Comparison of ENCODE assay signal across 8 cellular contexts in the genomic region with DNA sequence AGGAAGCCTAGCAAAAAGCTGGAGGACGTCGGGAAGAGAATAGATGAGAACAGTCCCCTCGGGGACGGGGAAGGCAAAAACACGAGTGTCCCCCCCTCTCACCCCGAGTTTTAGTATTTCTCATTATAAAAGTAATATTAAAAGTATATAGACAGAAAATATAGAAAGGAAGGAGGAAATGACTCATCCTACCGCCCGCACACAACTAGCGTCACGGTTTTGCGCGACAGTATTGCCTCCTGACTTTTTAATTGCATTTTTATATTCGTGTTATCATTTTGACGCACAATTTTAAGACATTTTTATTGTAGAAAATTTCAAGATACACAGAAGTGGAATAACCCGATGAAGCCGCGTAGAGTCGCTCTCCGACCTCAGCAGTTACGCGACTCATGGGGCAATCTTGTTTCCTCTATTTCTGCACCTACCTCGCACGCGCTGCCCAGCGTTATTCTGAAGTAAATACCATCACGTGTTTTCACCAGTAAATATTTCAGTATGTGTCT.
DNase-seq lines count a peak whose midpoint lies in the region; ATAC-seq and TF ChIP-seq lines count a peak whose summit lies in the region.

No MANE protein-coding gene starts in this region.

- peaks cover 46% of the 10 kb centered on the region for H3K36me3 Mint-ChIP-seq in activated T-cell treated with anti-CD3 and anti-CD28 coated beads, Interleukin-2, amount 50 U/mL, for 24 hours (ENCODE audit: low read depth)

- no peaks in the 10 kb centered on the region for H3K9me3 Mint-ChIP-seq in activated T-cell treated with anti-CD3 and anti-CD28 coated beads, Interleukin-2, amount 50 U/mL, for 24 hours

- peak overlapping the region; percentile 100 for H3K27ac Mint-ChIP-seq in activated T-cell treated with anti-CD3 and anti-CD28 coated beads, Interleukin-2, amount 50 U/mL, for 24 hours

- peaks cover 44% of the 10 kb centered on the region for H3K4me1 Mint-ChIP-seq in activated T-cell treated with anti-CD3 and anti-CD28 coated beads, Interleukin-2, amount 50 U/mL, for 24 hours (ENCODE audit: low read depth)

- H3K4me1 ChIP-seq in neutrophil (ENCODE audit: control insufficient read depth in 1 of 2, insufficient read depth in 1 of 2, low read depth in 1 of 2, low read length in 1 of 2) = peaks cover 25 to 36% of the 10 kb centered on the region in 2 experiments
- peaks cover 0 to 10% (median 4%) of the 10 kb centered on the region in 4 donors for H3K4me1 ChIP-seq in tibial artery

- H3K27me3 Mint-ChIP-seq in activated T-cell treated with anti-CD3 and anti-CD28 coated beads, Interleukin-2, amount 50 U/mL, for 24 hours = no peaks in the 10 kb centered on the region

- H3K27me3 ChIP-seq in neutrophil (no peaks in the 10 kb centered on the region), tibial artery (no peaks in the 10 kb centered on the region)

- TF ChIP-seq CTCF in neutrophil (IDR thresholded peaks at IDR 0.05) (peak; percentile 75), tibial artery (IDR thresholded peaks at IDR 0.05) (peak in 1 of 2 experiments; percentile 4)

- ATAC-seq in GM21825 (IDR thresholded peaks at IDR 0.05; ENCODE audit: unreplicated experiment) (peak; percentile 31), GM19023 (IDR thresholded peaks at IDR 0.05; ENCODE audit: unreplicated experiment) (no peak)

- H3K36me3 ChIP-seq in neutrophil (peaks cover 5% of the 10 kb centered on the region), tibial artery (peaks cover 0 to 16% (median 12%) of the 10 kb centered on the region in 3 donors)

- peak; percentile 61 for DNase-seq in DMS53 treated with DMSO at 0.1 percent for 48 hours (lab: John Stamatoyannopoulos, UW; ENCODE audit: unreplicated experiment)
- DNase-seq in NCI-H69 (lab: John Stamatoyannopoulos, UW) = peak; percentile 57
- no peak for DNase-seq in activated T-cell treated with anti-CD3 and anti-CD28 coated beads, Interleukin-2, amount 50 U/mL, for 24 hours
- peak; percentile 70 for DNase-seq in fibroblast of peridontal ligament (ENCODE audit: extremely low read depth)
- peak; percentile 61 to 74 for DNase-seq in tibial artery

- H3K4me3 ChIP-seq in neutrophil (ENCODE audit: low read depth in 1 of 2, low read length in 1 of 2) (peak overlapping the region; percentile 79 to 98), tibial artery (peak overlapping the region; percentile 69 to 73)

- peak overlapping the region; percentile 95 for H3K27ac ChIP-seq in neutrophil
- H3K27ac ChIP-seq in tibial artery = peak overlapping the region; percentile 86 to 87

- peak overlapping the region; percentile 97 for H3K4me3 Mint-ChIP-seq in activated T-cell treated with anti-CD3 and anti-CD28 coated beads, Interleukin-2, amount 50 U/mL, for 24 hours

- H3K9me3 ChIP-seq in neutrophil (no peaks in the 10 kb centered on the region), tibial artery (no peaks in the 10 kb centered on the region)

- intact Hi-C loops in tibial artery (cut with DNase I; ENCODE audit: low total_unique reads) = no loop called here
